In the genomic region with DNA sequence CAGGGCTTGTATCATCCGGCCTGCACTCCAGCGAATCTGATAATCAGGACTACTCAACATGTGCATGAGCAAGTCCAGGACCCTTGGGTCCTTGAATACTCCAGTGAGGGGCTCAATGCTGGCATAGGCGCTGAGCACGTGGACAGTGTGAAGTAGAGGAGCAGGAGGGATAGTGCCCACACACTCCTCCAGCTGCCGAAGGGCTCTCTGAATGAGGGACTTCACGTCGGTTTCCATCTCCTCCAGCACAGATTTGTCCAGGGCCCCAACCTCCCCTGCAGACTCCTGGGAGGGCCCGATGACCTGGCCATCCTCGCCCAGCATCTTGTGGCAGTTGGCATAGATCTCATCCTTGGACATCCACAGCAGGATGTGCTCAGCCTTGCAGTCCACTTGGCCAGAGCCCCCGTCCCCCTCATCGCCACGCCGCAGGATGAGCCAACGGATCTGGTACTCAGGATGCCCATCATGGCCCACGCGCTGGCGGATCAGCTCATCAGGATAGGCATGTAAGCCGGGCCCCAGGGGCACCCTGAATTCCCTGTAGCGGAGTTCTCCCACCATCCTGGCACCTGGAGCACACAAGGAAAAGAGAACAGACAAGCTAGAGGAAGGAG, we compare ENCODE assay signal across 8 cellular contexts. TPM values are rescaled to one million over a fixed set of nuclear protein-coding genes. Genes with fewer than 3 reads are reported as not detected.
DNase-seq lines count a peak whose midpoint lies in the region; ATAC-seq and TF ChIP-seq lines count a peak whose summit lies in the region.

No MANE protein-coding gene starts in this region.

- H3K27me3 Mint-ChIP-seq in CD4-positive, alpha-beta T cell = no peaks in the 10 kb centered on the region

- no peak for DNase-seq in CD4-positive, alpha-beta T cell
- DNase-seq in osteoblast (ENCODE audit: insufficient read length, low spot score, missing footprints) (peak; percentile 66), posterior vena cava (ENCODE audit: low spot score) (no peak), HCEC 1CT (no peak)
- no peak for DNase-seq in stimulated activated CD4-positive, alpha-beta T cell treated with anti-CD3 and anti-CD28 coated beads, Interleukin-15, amount 100 ng/mL, for 24 hours
- DNase-seq in activated effector memory CD4-positive, alpha-beta T cell treated with Interleukin-2 at 50 U/mL for 16 hours = no peak

- H3K27ac ChIP-seq in CD4-positive, alpha-beta T cell (ENCODE audit: low read depth, low read length) = peak overlapping the region; percentile 76
- no peak overlapping the region for H3K27ac ChIP-seq in OCI-LY3 (ENCODE audit: low read length)
- H3K27ac ChIP-seq in osteoblast (ENCODE audit: low read depth, low read length) = peak overlapping the region; percentile 92

- H3K9me3 Mint-ChIP-seq in CD4-positive, alpha-beta T cell = no peaks in the 10 kb centered on the region

- H3K27me3 ChIP-seq in CD4-positive, alpha-beta T cell (ENCODE audit: control insufficient read depth, insufficient read depth, low read length) = no peaks in the 10 kb centered on the region
- H3K27me3 ChIP-seq in OCI-LY3 (ENCODE audit: low read depth, low read length) = no peaks in the 10 kb centered on the region
- H3K27me3 ChIP-seq in endocrine pancreas (ENCODE audit: control insufficient read depth, insufficient read depth, low read length) = no peaks in the 10 kb centered on the region
- no peaks in the 10 kb centered on the region for H3K27me3 ChIP-seq in osteoblast (ENCODE audit: insufficient read depth, low read length)

- H3K27ac Mint-ChIP-seq in CD4-positive, alpha-beta T cell = peak overlapping the region; percentile 96

- peaks cover 15% of the 10 kb centered on the region for H3K79me2 ChIP-seq in OCI-LY3 (ENCODE audit: low read length)
- H3K79me2 ChIP-seq in osteoblast (ENCODE audit: insufficient read depth, low read length) = peaks cover 36% of the 10 kb centered on the region

- H4K20me1 ChIP-seq in OCI-LY3 (ENCODE audit: insufficient read depth, low read length) = no peaks in the 10 kb centered on the region
- H4K20me1 ChIP-seq in osteoblast (ENCODE audit: insufficient read depth, low read length) = no peaks in the 10 kb centered on the region

- no peaks in the 10 kb centered on the region for H3K9me3 ChIP-seq in CD4-positive, alpha-beta T cell (ENCODE audit: control insufficient read depth, low read length)
- H3K9me3 ChIP-seq in OCI-LY3 (ENCODE audit: insufficient read depth, low read length) (no peaks in the 10 kb centered on the region), endocrine pancreas (ENCODE audit: control insufficient read depth, low read length) (no peaks in the 10 kb centered on the region), osteoblast (ENCODE audit: low read depth, low read length) (no peaks in the 10 kb centered on the region)

- ATAC-seq in CD4-positive, alpha-beta T cell (ENCODE audit: poor library complexity) = no peak

- TF ChIP-seq CTCF in CD4-positive, alpha-beta T cell (IDR thresholded peaks at IDR 0.05) = no peak
- TF ChIP-seq CTCF in OCI-LY3 (IDR thresholded peaks at IDR 0.05; ENCODE audit: low read depth, low read length) (no peak), osteoblast (IDR thresholded peaks at IDR 0.05; ENCODE audit: extremely low read depth, low read depth, low read length) (no peak)

- peak overlapping the region; percentile 87 for H3K4me3 ChIP-seq in OCI-LY3 (ENCODE audit: low read length)
- no peak overlapping the region for H3K4me3 ChIP-seq in endocrine pancreas (ENCODE audit: control insufficient read depth, insufficient read depth, low read length)
- H3K4me3 ChIP-seq in osteoblast (ENCODE audit: insufficient read depth, low read length) = peak overlapping the region; percentile 78

- H3K36me3 ChIP-seq in OCI-LY3 (replicated peaks; ENCODE audit: low read depth, low read length) (peaks cover 41% of the 10 kb centered on the region), endocrine pancreas (ENCODE audit: control insufficient read depth, insufficient read depth, low read length) (peaks cover 3% of the 10 kb centered on the region), osteoblast (ENCODE audit: insufficient read depth, low read length) (peaks cover 41% of the 10 kb centered on the region)

- intact Hi-C loops in CD4-positive, alpha-beta T cell (cut with DNase I, micrococcal nuclease) = loop anchor here (2.0 to 10.0 kb wide), 4 partner anchors 75 to 1158 kb away; a partner anchor contains a TSS
- intact Hi-C loops in posterior vena cava (cut with DNase I) = no loop called here

- H2AFZ ChIP-seq in OCI-LY3 (ENCODE audit: low read depth, low read length) = no peak overlapping the region
- H2AFZ ChIP-seq in osteoblast (ENCODE audit: low read length) = peak overlapping the region; percentile 7

- H3K4me1 Mint-ChIP-seq in CD4-positive, alpha-beta T cell (ENCODE audit: low read depth) = peaks cover 48% of the 10 kb centered on the region

- CTCF ChIA-PET in CD4-positive, alpha-beta T cell (lab: Charles Lee) = no interaction called here

- peaks cover 61% of the 10 kb centered on the region for H3K36me3 Mint-ChIP-seq in CD4-positive, alpha-beta T cell (ENCODE audit: low read depth)

- peak overlapping the region; percentile 98 for H3K4me3 Mint-ChIP-seq in CD4-positive, alpha-beta T cell

- H3K4me1 ChIP-seq in OCI-LY3 (ENCODE audit: low read length) (peaks cover 11% of the 10 kb centered on the region), endocrine pancreas (ENCODE audit: control insufficient read depth, insufficient read depth, low read length) (no peaks in the 10 kb centered on the region), osteoblast (ENCODE audit: insufficient read depth, low read length) (peaks cover 23% of the 10 kb centered on the region)

- H3K4me2 ChIP-seq in OCI-LY3 (ENCODE audit: low read length) (peak overlapping the region; percentile 84), osteoblast (ENCODE audit: insufficient read depth, low read length) (peak overlapping the region; percentile 97)

- H3K9ac ChIP-seq in OCI-LY3 (ENCODE audit: low read length) = no peak overlapping the region; the same call in 1 of the 2 replicates
- peak overlapping the region; percentile 98 for H3K9ac ChIP-seq in endocrine pancreas (ENCODE audit: control insufficient read depth, insufficient read depth, low read length)

- POLR2A ChIA-PET in CD4-positive, alpha-beta T cell (lab: Charles Lee) = interaction anchor here (0.6 to 3.2 kb wide), 3 partner anchors 31 to 312 kb away, joined by 3 to 37 read pairs (median 25); a partner anchor contains a TSS

RNA-seq across cellular contexts. Expression of a gene that starts 1.3 kb away (rescaled TPM):
- 1 to 10 TPM; 5.9 to 6.9 TPM for total RNA-seq in CD4-positive, alpha-beta T cell
- 46.9 and 48.5 TPM in 2 replicates for total RNA-seq in osteoblast
- total RNA-seq in posterior vena cava = 1 to 10 TPM; 9.3 to 9.9 TPM

RNA-seq across cellular contexts. Expression of a gene that starts 6.9 kb away (rescaled TPM):
- total RNA-seq in CD4-positive, alpha-beta T cell = 10 to 100 TPM; 42.8 to 48.0 TPM
- total RNA-seq in osteoblast = 16.2 and 20.6 TPM in 2 replicates
- 10 to 100 TPM; 30.7 to 34.4 TPM for total RNA-seq in posterior vena cava

RNA-seq across cellular contexts. Expression of a gene that starts 7.1 kb away (rescaled TPM):
- total RNA-seq in CD4-positive, alpha-beta T cell = 10 to 100 TPM; 39.6 to 40.8 TPM
- total RNA-seq in osteoblast (17.7 and 20.3 TPM in 2 replicates), posterior vena cava (10 to 100 TPM; 15.1 TPM)

RNA-seq across cellular contexts. Expression of a gene that starts 23.8 kb away (rescaled TPM):
- 1 to 10 TPM; 1.2 to 1.6 TPM for total RNA-seq in CD4-positive, alpha-beta T cell
- total RNA-seq in osteoblast = 183 and 190 TPM in 2 replicates
- total RNA-seq in posterior vena cava = 10 to 100 TPM in 1 of 2 donors, 1 to 10 TPM in 1; 3.0 to 10.3 TPM

RNA-seq across cellular contexts. Expression of a gene that starts 30.9 kb away (rescaled TPM):
- total RNA-seq in CD4-positive, alpha-beta T cell = 10 to 100 TPM; 17.2 to 17.7 TPM
- total RNA-seq in osteoblast = 84.0 and 90.2 TPM in 2 replicates
- total RNA-seq in posterior vena cava = 10 to 100 TPM; 40.0 to 40.1 TPM

Comparison
In these comparisons a context has a peak if more than half of its experiments do, and no peak if none do; other contexts are left out.
1. intact Hi-C loops: an anchor here in CD4-positive, alpha-beta T cell (2.0 to 10.0 kb wide); none called in posterior vena cava.